In genomic region chr5:78984020-78984610, GRCh38 we compare ENCODE assay signal across 8 cellular contexts. TPM values are rescaled to one million over a fixed set of nuclear protein-coding genes. Genes with fewer than 3 reads are reported as not detected.
DNase-seq lines count a peak whose midpoint lies in the region; ATAC-seq and TF ChIP-seq lines count a peak whose summit lies in the region.

No MANE protein-coding gene starts in this region.

- H3K4me1 ChIP-seq in left ventricle myocardium inferior (peaks cover 25% of the 10 kb centered on the region), mucosa of rectum (ENCODE audit: control insufficient read depth in 2 of 2, insufficient read depth in 2 of 2, low read length in 2 of 2) (peaks cover 15 to 18% of the 10 kb centered on the region in 2 donors)

- H3K27me3 ChIP-seq in left ventricle myocardium inferior (ENCODE audit: low read depth) (no peaks in the 10 kb centered on the region), mucosa of rectum (ENCODE audit: control insufficient read depth in 2 of 2, insufficient read depth in 2 of 2, low read length in 2 of 2) (no peaks in the 10 kb centered on the region)

- no peaks in the 10 kb centered on the region for H3K36me3 ChIP-seq in left ventricle myocardium inferior
- H3K36me3 ChIP-seq in mucosa of rectum (ENCODE audit: control insufficient read depth in 2 of 2, insufficient read depth in 2 of 2, low read length in 2 of 2): no peaks in the 10 kb centered on the region

- TF ChIP-seq CTCF in left ventricle myocardium inferior (IDR thresholded peaks at IDR 0.05; ENCODE audit: borderline replicate concordance) (no peak), choroid plexus epithelial cell (conservative IDR thresholded peaks at IDR 0.05; ENCODE audit: low read depth, low read length) (no peak)

- DNase-seq in left ventricle myocardium inferior (no peak), left cardiac atrium (no peak), NCI-H2227 (lab: John Stamatoyannopoulos, UW; ENCODE audit: unreplicated experiment) (peak; percentile 8), choroid plexus epithelial cell (ENCODE audit: low read depth) (peak; percentile 32), SK-N-DZ (ENCODE audit: low spot score) (no peak)

- intact Hi-C loops in left ventricle myocardium inferior (cut with micrococcal nuclease) (no loop called here), left cardiac atrium (cut with DNase I) (no loop called here)

- H3K27ac ChIP-seq in left ventricle myocardium inferior (replicated peaks): peak overlapping the region; percentile 99
- H3K27ac ChIP-seq in mucosa of rectum (ENCODE audit: low read depth in 2 of 2, low read length in 2 of 2): peak overlapping the region; percentile 93 to 96

- H3K9me3 ChIP-seq in left ventricle myocardium inferior (replicated peaks) (no peaks in the 10 kb centered on the region), mucosa of rectum (ENCODE audit: control insufficient read depth in 2 of 2, low read length in 2 of 2) (no peaks in the 10 kb centered on the region)

- H3K9ac ChIP-seq in mucosa of rectum (ENCODE audit: low read depth in 1 of 2, low read length in 2 of 2): peak overlapping the region; percentile 80 to 86

- H3K4me3 ChIP-seq in left ventricle myocardium inferior: peak overlapping the region; percentile 82
- peak overlapping the region; percentile 78 for H3K4me3 ChIP-seq in choroid plexus epithelial cell (ENCODE audit: low read depth, low read length)
- peak overlapping the region; percentile 80 to 89 for H3K4me3 ChIP-seq in mucosa of rectum (ENCODE audit: low read length in 2 of 2)

- ATAC-seq in left cardiac atrium (no peak), HG02610 (IDR thresholded peaks at IDR 0.05; ENCODE audit: unreplicated experiment) (no peak), GM21526 (IDR thresholded peaks at IDR 0.05; ENCODE audit: low FRiP score, unreplicated experiment) (no peak)

RNA-seq across cellular contexts. Expression of gene ARSB, which starts 1.0 kb away (rescaled TPM):
- total RNA-seq in left ventricle myocardium inferior (14.3 TPM), left cardiac atrium (10 to 100 TPM; 10.5 to 10.6 TPM)
- 7.9 and 10.4 TPM in 2 replicates for polyA plus RNA-seq in SK-N-DZ (2014; cell fraction: cytosol; rRNA removed)
- polyA plus RNA-seq in SK-N-DZ (2014; cell fraction: nucleus; rRNA removed): 3.3 and 3.5 TPM in 2 replicates

Comparison
In these comparisons a context has a peak if more than half of its experiments do, and no peak if none do; other contexts are left out.
1. DNase-seq: peak in NCI-H2227 (single experiment) and choroid plexus epithelial cell (single experiment); none in left ventricle myocardium inferior (single experiment), left cardiac atrium (single experiment) and SK-N-DZ (single experiment).
2. Peak in every context shown above with its lines, with median percentiles within 50 percentile points of each other: H3K4me3 ChIP-seq.